ENCODE assay signal across 18 cellular contexts in genomic region chr21:25750085-25750484, GRCh38. TPM values are rescaled to one million over a fixed set of nuclear protein-coding genes. Genes with fewer than 3 reads are reported as not detected.
A peak's percentile ranks its signal among the peaks of the same experiment; 100 is the strongest.
DNase-seq lines count a peak whose midpoint lies in the region; ATAC-seq and TF ChIP-seq lines count a peak whose summit lies in the region.
"Had no signal": no experiment of that assay in that cellular context is flagged by ENCODE, and none has a peak within 500 bp of the region (broad histone marks: within the 10 kb centered on the region; RNA-seq: fewer than 3 reads in every experiment).

No MANE protein-coding gene starts in this region.

- no peaks in the 10 kb centered on the region for H3K9me3 ChIP-seq in SK-N-MC (ENCODE audit: low read depth, low read length)
- H3K9me3 ChIP-seq: prostate gland, uterus had no signal

- H3K27me3 Mint-ChIP-seq in activated naive CD4-positive, alpha-beta T cell treated with anti-CD3 and anti-CD28 coated beads, Interleukin-2, amount 10 ng/mL, durations not matched to agents 7 days and 5 days = no peaks in the 10 kb centered on the region
- H3K27me3 Mint-ChIP-seq in endothelial cell (ENCODE audit: unreplicated experiment) = no peaks in the 10 kb centered on the region

- no peak for ATAC-seq in HG02571 (IDR thresholded peaks at IDR 0.05; ENCODE audit: unreplicated experiment)
- ATAC-seq: left colon had no signal

- H3K36me3 Mint-ChIP-seq in activated naive CD4-positive, alpha-beta T cell treated with anti-CD3 and anti-CD28 coated beads, Interleukin-2, amount 10 ng/mL, durations not matched to agents 7 days and 5 days = peaks cover 30% of the 10 kb centered on the region
- peaks cover 13% of the 10 kb centered on the region for H3K36me3 Mint-ChIP-seq in endothelial cell (ENCODE audit: low read depth, unreplicated experiment)

- no peak overlapping the region for H3K4me3 ChIP-seq in SK-N-MC
- H3K4me3 ChIP-seq: prostate gland, uterus had no signal

- H3K36me3 ChIP-seq in SK-N-MC (ENCODE audit: insufficient read depth, low read length) = peaks cover 70% of the 10 kb centered on the region
- H3K36me3 ChIP-seq: prostate gland, uterus had no signal

- H3K27ac ChIP-seq in SK-N-MC = peak overlapping the region; percentile 52; the same call in 1 of the 2 replicates
- H3K27ac ChIP-seq: prostate gland, uterus had no signal

- CTCF ChIA-PET in activated naive CD4-positive, alpha-beta T cell treated with anti-CD3 and anti-CD28 coated beads, Interleukin-2, amount 10 ng/mL, durations not matched to agents 7 days and 5 days (lab: Charles Lee) = no interaction called here

- peaks cover 13% of the 10 kb centered on the region for H3K4me1 Mint-ChIP-seq in activated naive CD4-positive, alpha-beta T cell treated with anti-CD3 and anti-CD28 coated beads, Interleukin-2, amount 10 ng/mL, durations not matched to agents 7 days and 5 days
- no peaks in the 10 kb centered on the region for H3K4me1 Mint-ChIP-seq in endothelial cell (ENCODE audit: unreplicated experiment)

- peak; percentile 51 for DNase-seq in activated naive CD4-positive, alpha-beta T cell treated with anti-CD3 and anti-CD28 coated beads, Interleukin-2, amount 10 ng/mL, durations not matched to agents 7 days and 5 days
- no peak for DNase-seq in activated naive CD4-positive, alpha-beta T cell (lab: John Stamatoyannopoulos, UW)
- DNase-seq in SK-N-MC (ENCODE audit: low read depth, low spot score) (no peak), endothelial cell (ENCODE audit: low spot score) (no peak), NCI-H2196 (lab: John Stamatoyannopoulos, UW; ENCODE audit: unreplicated experiment) (no peak), hepatic stellate cell (ENCODE audit: low spot score) (no peak), NOMO-1 (lab: John Stamatoyannopoulos, UW; ENCODE audit: unreplicated experiment in 2 of 2) (no peak)
- DNase-seq: amygdala; endodermal cell; KG1; left colon; NCI-H1436 treated with DMSO at 0.1 percent for 48 hours; NCI-H345; OCI-M1; stimulated activated naive CD4-positive, alpha-beta T cell treated with Interleukin-2 at 50 U/mL for 16 hours; uterus had no signal

- peak overlapping the region; percentile 83 for H3K27ac Mint-ChIP-seq in activated naive CD4-positive, alpha-beta T cell treated with anti-CD3 and anti-CD28 coated beads, Interleukin-2, amount 10 ng/mL, durations not matched to agents 7 days and 5 days
- H3K27ac Mint-ChIP-seq in endothelial cell (ENCODE audit: unreplicated experiment) = peak overlapping the region; percentile 42
- H3K27ac Mint-ChIP-seq: endodermal cell had no signal

- H3K9ac ChIP-seq in SK-N-MC (ENCODE audit: insufficient read length) = no peak overlapping the region

- H3K4me3 Mint-ChIP-seq in activated naive CD4-positive, alpha-beta T cell treated with anti-CD3 and anti-CD28 coated beads, Interleukin-2, amount 10 ng/mL, durations not matched to agents 7 days and 5 days = no peak overlapping the region
- no peak overlapping the region for H3K4me3 Mint-ChIP-seq in endothelial cell (ENCODE audit: unreplicated experiment)
- H3K4me3 Mint-ChIP-seq: endodermal cell had no signal

- no peaks in the 10 kb centered on the region for H3K9me3 Mint-ChIP-seq in activated naive CD4-positive, alpha-beta T cell treated with anti-CD3 and anti-CD28 coated beads, Interleukin-2, amount 10 ng/mL, durations not matched to agents 7 days and 5 days
- no peaks in the 10 kb centered on the region for H3K9me3 Mint-ChIP-seq in endothelial cell (ENCODE audit: unreplicated experiment)
- H3K9me3 Mint-ChIP-seq: endodermal cell had no signal

- TF ChIP-seq CTCF in endothelial cell (IDR thresholded peaks at IDR 0.05; ENCODE audit: unreplicated experiment) = no peak

RNA-seq across cellular contexts. Expression of gene GABPA, which starts 15.3 kb away (rescaled TPM):
- 22.6 TPM for total RNA-seq in endothelial cell (ENCODE audit: unreplicated experiment)

RNA-seq across cellular contexts. Expression of gene ATP5PF, which starts 15.4 kb away (rescaled TPM):
- total RNA-seq in endothelial cell (ENCODE audit: unreplicated experiment) = 119 TPM
